In the genomic region with DNA sequence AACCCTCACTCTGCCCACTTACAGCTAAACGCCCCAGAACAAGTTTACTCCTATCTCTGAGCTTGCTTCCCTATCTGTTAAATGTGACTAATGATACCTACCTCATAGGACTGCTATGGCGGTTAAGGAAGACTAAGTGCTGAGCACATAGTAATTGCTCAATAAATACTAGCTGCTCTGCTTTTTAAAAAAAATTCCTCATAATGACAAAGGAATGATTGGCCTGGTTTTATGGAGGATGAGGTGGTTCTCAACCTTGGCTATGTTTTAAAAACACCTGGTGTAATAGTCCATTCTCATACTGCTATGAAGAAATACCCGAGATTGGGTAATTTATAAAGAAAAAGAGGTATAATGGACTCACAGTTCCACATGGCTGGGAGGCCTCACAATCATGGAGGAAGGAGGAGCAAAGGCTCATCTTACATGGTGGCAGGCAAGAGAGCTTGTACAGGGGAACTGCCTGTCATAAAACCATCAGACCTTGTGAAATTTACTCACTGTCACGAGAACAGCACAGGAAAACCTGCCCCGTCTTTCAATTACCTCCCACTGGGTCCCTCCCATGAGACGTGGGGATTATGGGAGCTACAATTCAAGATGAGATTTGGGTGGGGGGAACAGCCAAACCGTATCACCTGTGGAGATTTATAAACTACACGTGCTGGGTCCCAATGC, we compare ENCODE assay signal across 13 cellular contexts.
"Had no signal": no experiment of that assay in that cellular context is flagged by ENCODE, and none has a peak within 500 bp of the region (broad histone marks: within the 10 kb centered on the region; RNA-seq: fewer than 3 reads in every experiment).

No MANE protein-coding gene starts in this region.

- ATAC-seq: activated CD8-positive, alpha-beta memory T cell treated with anti-CD3 and anti-CD28 coated beads, Interleukin-2, amount 10 ng/mL, durations not matched to agents 7 days and 5 days; activated T-cell treated with anti-CD3 and anti-CD28 coated beads, Interleukin-2, amount 50 U/mL, for 4 hours; esophagus mucosa; left lobe of liver; pancreas had no signal

- DNase-seq: activated CD4-positive, alpha-beta T cell treated with anti-CD3 and anti-CD28 coated beads, Interleukin-2, amount 50 U/mL, for 48 hours; activated CD4-positive, CD25-positive, alpha-beta regulatory T cell treated with anti-CD3 and anti-CD28 coated beads, Interleukin-2, amount 50 U/mL, for 72 hours; activated CD8-positive, alpha-beta memory T cell treated with anti-CD3 and anti-CD28 coated beads, Interleukin-2, amount 10 ng/mL, durations not matched to agents 7 days and 5 days; activated gamma-delta T cell; activated naive CD8-positive, alpha-beta T cell treated with anti-CD3 and anti-CD28 coated beads for 36 hours; activated T-cell treated with anti-CD3 and anti-CD28 coated beads, Interleukin-2, amount 50 U/mL, for 4 hours; anterior cingulate cortex; pancreas; stimulated activated CD4-positive, alpha-beta T cell treated with anti-CD3 and anti-CD28 coated beads, Interleukin-4, amount 100 ng/mL, for 4 hours; stomach; uterus had no signal
